16 cellular contexts compared by ENCODE assay signal in the genomic region with DNA sequence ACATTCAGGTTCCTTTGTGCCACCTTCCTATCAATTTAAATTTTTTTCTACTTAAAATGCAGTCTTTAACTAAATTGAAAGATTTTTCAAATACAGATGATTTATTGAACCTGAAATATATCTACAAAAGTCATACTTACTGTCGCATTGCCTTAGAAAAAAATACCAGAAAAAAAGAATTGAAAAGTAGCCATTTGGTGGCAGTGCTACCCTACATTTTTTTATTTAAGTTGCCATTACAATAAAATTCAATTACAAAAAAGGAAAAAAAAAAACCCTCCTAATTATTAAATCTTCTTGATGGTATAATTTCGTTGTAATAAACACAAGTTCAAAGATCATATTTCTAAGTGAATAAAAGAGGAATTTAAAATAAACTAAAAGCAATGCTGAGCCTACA. TPM values are rescaled to one million over a fixed set of nuclear protein-coding genes. Genes with fewer than 3 reads are reported as not detected.
DNase-seq lines count a peak whose midpoint lies in the region; TF ChIP-seq lines count a peak whose summit lies in the region.
"Had no signal": no experiment of that assay in that cellular context is flagged by ENCODE, and none has a peak within 500 bp of the region (broad histone marks: within the 10 kb centered on the region; RNA-seq: fewer than 3 reads in every experiment).

No MANE protein-coding gene starts in this region.

- no peak overlapping the region for H3K4me2 ChIP-seq in neural progenitor cell

- no peak overlapping the region for H2AFZ ChIP-seq in neural progenitor cell (replicated peaks)

- DNase-seq in GM10248 (ENCODE audit: extremely low spot score): no peak
- peak; percentile 16 to 43 for DNase-seq in Kasumi-1 (lab: John Stamatoyannopoulos, UW)
- DNase-seq in choroid plexus epithelial cell (ENCODE audit: low read depth): peak; percentile 8
- no peak for DNase-seq in neural progenitor cell (ENCODE audit: low spot score)
- no peak for DNase-seq in activated T-cell treated with anti-CD3 and anti-CD28 coated beads for 4 hours
- DNase-seq in NCI-H69 (lab: John Stamatoyannopoulos, UW): no peak
- DNase-seq in activated CD4-positive, CD25-positive, alpha-beta regulatory T cell treated with anti-CD3 and anti-CD28 coated beads, Interleukin-2, amount 50 U/mL, for 72 hours: no peak
- DNase-seq: activated CD4-positive, alpha-beta T cell treated with anti-CD3 and anti-CD28 coated beads, Interleukin-2, amount 10 ng/mL, durations not matched to agents 24 days and 14 days; activated T-cell treated with anti-CD3 and anti-CD28 coated beads, Interleukin-2, amount 50 U/mL, for 24 hours; NCI-H187; NCI-H524 treated with DMSO at 0.1 percent for 48 hours; RPMI8226; stimulated activated CD8-positive, alpha-beta memory T cell treated with anti-CD3 and anti-CD28 coated beads, Interleukin-4, amount 100 ng/mL, for 48 hours; tibial artery had no signal

- H4K20me1 ChIP-seq in neural progenitor cell (ENCODE audit: low read depth): no peaks in the 10 kb centered on the region

- no peaks in the 10 kb centered on the region for H3K36me3 Mint-ChIP-seq in neural progenitor cell

- no peaks in the 10 kb centered on the region for H3K27me3 Mint-ChIP-seq in neural progenitor cell (ENCODE audit: insufficient read depth, low read depth)
- H3K27me3 Mint-ChIP-seq: activated CD4-positive, alpha-beta T cell treated with anti-CD3 and anti-CD28 coated beads, Interleukin-2, amount 10 ng/mL, durations not matched to agents 24 days and 14 days; activated T-cell treated with anti-CD3 and anti-CD28 coated beads, Interleukin-2, amount 50 U/mL, for 24 hours; central memory CD8-positive, alpha-beta T cell had no signal

- H3K4me1 ChIP-seq in neural progenitor cell: no peaks in the 10 kb centered on the region
- H3K4me1 ChIP-seq: tibial artery had no signal

- no peak overlapping the region for H3K27ac Mint-ChIP-seq in neural progenitor cell
- H3K27ac Mint-ChIP-seq: activated CD4-positive, alpha-beta T cell treated with anti-CD3 and anti-CD28 coated beads, Interleukin-2, amount 10 ng/mL, durations not matched to agents 24 days and 14 days; activated T-cell treated with anti-CD3 and anti-CD28 coated beads, Interleukin-2, amount 50 U/mL, for 24 hours; T-helper 2 cell treated with Interferon-gamma antibody and Interleukin-4, amounts not matched to agents 5 μg/mL and 100 μg/mL, for 36 hours had no signal

- CTCF ChIA-PET in GM10248 (lab: Yijun Ruan, JAX): interaction anchor here (0.9 to 1.5 kb wide), 2 partner anchors 12 to 548 kb away, joined by 3 to 8 read pairs; no protein-coding TSS in a partner anchor

- H3F3A ChIP-seq in neural progenitor cell (ENCODE audit: low read depth): no peaks in the 10 kb centered on the region

- POLR2A ChIA-PET in GM10248 (lab: Yijun Ruan, JAX): no interaction called here

- H3K4me1 Mint-ChIP-seq in neural progenitor cell: no peaks in the 10 kb centered on the region
- H3K4me1 Mint-ChIP-seq: activated CD4-positive, alpha-beta T cell treated with anti-CD3 and anti-CD28 coated beads, Interleukin-2, amount 10 ng/mL, durations not matched to agents 24 days and 14 days; central memory CD8-positive, alpha-beta T cell had no signal

- TF ChIP-seq CTCF in GM10248 (IDR thresholded peaks at IDR 0.05; ENCODE audit: control extremely low read depth, extremely low read depth, low read depth, missing control alignments): peak; percentile 20
- TF ChIP-seq CTCF in choroid plexus epithelial cell (conservative IDR thresholded peaks at IDR 0.05; ENCODE audit: low read depth, low read length): no peak
- peak; percentile 21 for TF ChIP-seq CTCF in neural progenitor cell (IDR thresholded peaks at IDR 0.05)

- no peaks in the 10 kb centered on the region for H3K9me3 ChIP-seq in neural progenitor cell (ENCODE audit: low read depth)
- H3K9me3 ChIP-seq: tibial artery had no signal

- no peak overlapping the region for H3K9ac ChIP-seq in neural progenitor cell

- H3K4me3 ChIP-seq in choroid plexus epithelial cell (ENCODE audit: low read depth, low read length): no peak overlapping the region
- no peak overlapping the region for H3K4me3 ChIP-seq in neural progenitor cell
- H3K4me3 ChIP-seq: tibial artery had no signal

- H3K27me3 ChIP-seq in neural progenitor cell: no peaks in the 10 kb centered on the region
- H3K27me3 ChIP-seq: tibial artery had no signal

- no peaks in the 10 kb centered on the region for H3K9me3 Mint-ChIP-seq in neural progenitor cell
- H3K9me3 Mint-ChIP-seq: activated CD4-positive, alpha-beta T cell treated with anti-CD3 and anti-CD28 coated beads, Interleukin-2, amount 10 ng/mL, durations not matched to agents 24 days and 14 days had no signal

- no peak overlapping the region for H3K27ac ChIP-seq in neural progenitor cell
- H3K27ac ChIP-seq: tibial artery had no signal

- no peaks in the 10 kb centered on the region for H3K36me3 ChIP-seq in neural progenitor cell
- H3K36me3 ChIP-seq: tibial artery had no signal

- no peak overlapping the region for H3K4me3 Mint-ChIP-seq in neural progenitor cell
- H3K4me3 Mint-ChIP-seq: activated CD4-positive, alpha-beta T cell treated with anti-CD3 and anti-CD28 coated beads, Interleukin-2, amount 10 ng/mL, durations not matched to agents 24 days and 14 days; activated T-cell treated with anti-CD3 and anti-CD28 coated beads, Interleukin-2, amount 50 U/mL, for 24 hours; central memory CD8-positive, alpha-beta T cell; T-helper 2 cell treated with Interferon-gamma antibody and Interleukin-4, amounts not matched to agents 5 μg/mL and 100 μg/mL, for 36 hours had no signal

- no peaks in the 10 kb centered on the region for H3K79me2 ChIP-seq in neural progenitor cell (ENCODE audit: low read depth)

RNA-seq across cellular contexts. Expression of gene DSC3, which starts 43.4 kb away (rescaled TPM):
- total RNA-seq in neural progenitor cell (ENCODE audit: low replicate concordance): 1.2 and 1.8 TPM in 2 replicates
- total RNA-seq: activated CD4-positive, alpha-beta T cell treated with anti-CD3 and anti-CD28 coated beads, Interleukin-2, amount 10 ng/mL, durations not matched to agents 24 days and 14 days had no signal

Comparison
In these comparisons a context has a peak if more than half of its experiments do, and no peak if none do; other contexts are left out.
1. DNase-seq: peak in Kasumi-1 (2 of 2) and choroid plexus epithelial cell (single experiment); none in GM10248 (single experiment), neural progenitor cell (single experiment), activated T-cell treated with anti-CD3 and anti-CD28 coated beads for 4 hours (single experiment), NCI-H69 (single experiment) and activated CD4-positive, CD25-positive, alpha-beta regulatory T cell treated with anti-CD3 and anti-CD28 coated beads, Interleukin-2, amount 50 U/mL, for 72 hours (single experiment).